ENCODE assay signal across 8 cellular contexts in the genomic region with DNA sequence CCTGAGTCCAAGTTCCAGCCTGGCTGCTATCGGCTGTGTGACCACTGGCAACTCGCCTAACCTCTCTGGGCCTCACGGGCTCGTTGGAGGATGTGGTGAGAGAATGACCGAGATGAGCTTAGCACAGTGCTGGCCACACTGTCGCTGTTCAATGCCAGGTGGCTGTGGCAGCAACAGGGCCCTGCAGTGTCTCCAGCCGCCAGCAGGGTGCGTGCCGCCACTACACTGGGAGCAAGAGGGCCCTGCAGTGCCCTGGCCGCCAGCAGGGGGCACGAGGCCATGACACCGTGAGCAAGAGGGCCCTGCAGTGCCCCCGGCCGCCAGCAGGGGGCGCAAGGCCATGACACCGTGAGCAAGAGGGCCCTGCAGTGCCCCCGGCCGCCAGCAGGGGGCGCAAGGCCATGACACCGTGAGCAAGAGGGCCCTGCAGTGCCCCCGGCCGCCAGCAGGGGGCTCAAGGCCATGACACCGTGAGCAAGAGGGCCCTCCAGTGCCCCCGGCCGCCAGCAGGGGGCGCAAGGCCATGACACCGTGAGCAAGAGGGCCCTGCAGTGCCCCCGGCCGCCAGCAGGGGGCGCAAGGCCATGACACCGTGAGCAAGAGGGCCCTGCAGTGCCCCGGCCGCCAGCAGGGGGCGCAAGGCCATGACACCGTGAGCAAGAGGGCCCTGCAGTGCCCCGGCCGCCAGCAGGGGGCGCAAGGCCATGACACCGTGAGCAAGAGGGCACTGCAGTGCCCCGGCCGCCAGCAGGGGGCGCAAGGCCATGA.
DNase-seq lines count a peak whose midpoint lies in the region; ATAC-seq and TF ChIP-seq lines count a peak whose summit lies in the region.
"Not testable (repeated sequence)": the region's sequence is repeated elsewhere in the genome, so short reads cannot be mapped to it uniquely, and the experiment has no call there.

No MANE protein-coding gene starts in this region.

- TF ChIP-seq CTCF in BE2C (IDR thresholded peaks at IDR 0.05; ENCODE audit: low read depth, low read length) (peak; percentile 36; the same call in 1 of the 2 replicates), WERI-Rb-1 (IDR thresholded peaks at IDR 0.05; ENCODE audit: low read depth, low read length) (0 out of 2 replicates have a peak, but pooled peaks have one; percentile 0), neutrophil (IDR thresholded peaks at IDR 0.05) (peak; percentile 59)

- H3K4me3 ChIP-seq in BE2C (ENCODE audit: low read depth, low read length); WERI-Rb-1 (ENCODE audit: low read depth, low read length); neutrophil (ENCODE audit: low read depth in 1 of 2, low read length in 1 of 2): not testable (repeated sequence)

- not testable (repeated sequence) for DNase-seq in BE2C, WERI-Rb-1
- DNase-seq in activated naive CD8-positive, alpha-beta T cell treated with anti-CD3 and anti-CD28 coated beads, Interleukin-2, amount 50 U/mL, for 24 hours: peak; percentile 18

- ATAC-seq in GM18861 (IDR thresholded peaks at IDR 0.05; ENCODE audit: unreplicated experiment): peak; percentile 73
- ATAC-seq in GM21447 (IDR thresholded peaks at IDR 0.05; ENCODE audit: unreplicated experiment): peak; percentile 74
- peak; percentile 82 for ATAC-seq in HG02973 (IDR thresholded peaks at IDR 0.05; ENCODE audit: unreplicated experiment)
- peak; percentile 75 for ATAC-seq in HG03565 (IDR thresholded peaks at IDR 0.05; ENCODE audit: unreplicated experiment)
- not testable (repeated sequence) for ATAC-seq in activated naive CD8-positive, alpha-beta T cell treated with anti-CD3 and anti-CD28 coated beads, Interleukin-2, amount 50 U/mL, for 24 hours

- H3K4me3 Mint-ChIP-seq in activated naive CD8-positive, alpha-beta T cell treated with anti-CD3 and anti-CD28 coated beads, Interleukin-2, amount 50 U/mL, for 24 hours: not testable (repeated sequence)

- H3K36me3 ChIP-seq in BE2C, WERI-Rb-1, neutrophil: not testable (repeated sequence)

- not testable (repeated sequence) for H3K4me1 Mint-ChIP-seq in activated naive CD8-positive, alpha-beta T cell treated with anti-CD3 and anti-CD28 coated beads, Interleukin-2, amount 50 U/mL, for 24 hours

- not testable (repeated sequence) for H3K9me3 Mint-ChIP-seq in activated naive CD8-positive, alpha-beta T cell treated with anti-CD3 and anti-CD28 coated beads, Interleukin-2, amount 50 U/mL, for 24 hours

- H3K27me3 Mint-ChIP-seq in activated naive CD8-positive, alpha-beta T cell treated with anti-CD3 and anti-CD28 coated beads, Interleukin-2, amount 50 U/mL, for 24 hours: not testable (repeated sequence)

- H3K4me1 ChIP-seq in BE2C; neutrophil (ENCODE audit: control insufficient read depth in 1 of 2, insufficient read depth in 1 of 2, low read depth in 1 of 2, low read length in 1 of 2): not testable (repeated sequence)

- not testable (repeated sequence) for H3K36me3 Mint-ChIP-seq in activated naive CD8-positive, alpha-beta T cell treated with anti-CD3 and anti-CD28 coated beads, Interleukin-2, amount 50 U/mL, for 24 hours (ENCODE audit: low read depth)

- not testable (repeated sequence) for H3K27ac ChIP-seq in WERI-Rb-1, neutrophil

- H3K9me3 ChIP-seq in BE2C; WERI-Rb-1 (ENCODE audit: severe bottlenecking); neutrophil: not testable (repeated sequence)

- not testable (repeated sequence) for H3K27me3 ChIP-seq in BE2C; WERI-Rb-1 (ENCODE audit: insufficient read depth, low read depth, severe bottlenecking)
- H3K27me3 ChIP-seq in neutrophil: peaks cover 14% of the 10 kb centered on the region

- H3K27ac Mint-ChIP-seq in activated naive CD8-positive, alpha-beta T cell treated with anti-CD3 and anti-CD28 coated beads, Interleukin-2, amount 50 U/mL, for 24 hours: not testable (repeated sequence)

Comparison
In these comparisons a context has a peak if more than half of its experiments do, and no peak if none do; other contexts are left out.
1. CTCF ChIP-seq: peak in every context shown above with its lines; median percentile 59 in neutrophil; 36 in BE2C; 0 in WERI-Rb-1.